ENCODE assay signal across 1 cellular context in genomic region chr6:57822896-57823358, GRCh38.
A peak's percentile ranks its signal among the peaks of the same experiment; 100 is the strongest.
TF ChIP-seq lines count a peak whose summit lies in the region.

No MANE protein-coding gene starts in this region.

TF ChIP-seq in WTC11, 78 proteins besides CTCF, POLR2A, EP300 and RAD21 (continued from another document):
- TF ChIP-seq USF1 (CRISPR knock-in tag; IDR thresholded peaks at IDR 0.05) (no peak), EMX1 (CRISPR knock-in tag; IDR thresholded peaks at IDR 0.05) (peak; percentile 90; the same call in 1 of the 2 replicates), ZMAT4 (CRISPR knock-in tag; IDR thresholded peaks at IDR 0.05) (no peak), ETV6 (CRISPR knock-in tag; IDR thresholded peaks at IDR 0.05) (peak; percentile 74), MAX (CRISPR knock-in tag; IDR thresholded peaks at IDR 0.05) (no peak), MXD4 (CRISPR knock-in tag; IDR thresholded peaks at IDR 0.05; ENCODE audit: borderline replicate concordance) (no peak), CDX4 (CRISPR knock-in tag; IDR thresholded peaks at IDR 0.05; ENCODE audit: borderline replicate concordance) (no peak), CREM (CRISPR knock-in tag; IDR thresholded peaks at IDR 0.05) (no peak), PRRX2 (CRISPR knock-in tag; IDR thresholded peaks at IDR 0.05) (peak; percentile 82), JAZF1 (CRISPR knock-in tag; IDR thresholded peaks at IDR 0.05) (no peak), ZNF396 (CRISPR knock-in tag; IDR thresholded peaks at IDR 0.05; ENCODE audit: borderline replicate concordance) (no peak)
- TF ChIP-seq, protein P1, sequence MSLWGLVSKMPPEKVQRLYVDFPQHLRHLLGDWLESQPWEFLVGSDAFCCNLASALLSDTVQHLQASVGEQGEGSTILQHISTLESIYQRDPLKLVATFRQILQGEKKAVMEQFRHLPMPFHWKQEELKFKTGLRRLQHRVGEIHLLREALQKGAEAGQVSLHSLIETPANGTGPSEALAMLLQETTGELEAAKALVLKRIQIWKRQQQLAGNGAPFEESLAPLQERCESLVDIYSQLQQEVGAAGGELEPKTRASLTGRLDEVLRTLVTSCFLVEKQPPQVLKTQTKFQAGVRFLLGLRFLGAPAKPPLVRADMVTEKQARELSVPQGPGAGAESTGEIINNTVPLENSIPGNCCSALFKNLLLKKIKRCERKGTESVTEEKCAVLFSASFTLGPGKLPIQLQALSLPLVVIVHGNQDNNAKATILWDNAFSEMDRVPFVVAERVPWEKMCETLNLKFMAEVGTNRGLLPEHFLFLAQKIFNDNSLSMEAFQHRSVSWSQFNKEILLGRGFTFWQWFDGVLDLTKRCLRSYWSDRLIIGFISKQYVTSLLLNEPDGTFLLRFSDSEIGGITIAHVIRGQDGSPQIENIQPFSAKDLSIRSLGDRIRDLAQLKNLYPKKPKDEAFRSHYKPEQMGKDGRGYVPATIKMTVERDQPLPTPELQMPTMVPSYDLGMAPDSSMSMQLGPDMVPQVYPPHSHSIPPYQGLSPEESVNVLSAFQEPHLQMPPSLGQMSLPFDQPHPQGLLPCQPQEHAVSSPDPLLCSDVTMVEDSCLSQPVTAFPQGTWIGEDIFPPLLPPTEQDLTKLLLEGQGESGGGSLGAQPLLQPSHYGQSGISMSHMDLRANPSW (CRISPR knock-in tag; conservative IDR thresholded peaks at IDR 0.05; ENCODE audit: low read depth), result no peak
- TF ChIP-seq, protein P2, sequence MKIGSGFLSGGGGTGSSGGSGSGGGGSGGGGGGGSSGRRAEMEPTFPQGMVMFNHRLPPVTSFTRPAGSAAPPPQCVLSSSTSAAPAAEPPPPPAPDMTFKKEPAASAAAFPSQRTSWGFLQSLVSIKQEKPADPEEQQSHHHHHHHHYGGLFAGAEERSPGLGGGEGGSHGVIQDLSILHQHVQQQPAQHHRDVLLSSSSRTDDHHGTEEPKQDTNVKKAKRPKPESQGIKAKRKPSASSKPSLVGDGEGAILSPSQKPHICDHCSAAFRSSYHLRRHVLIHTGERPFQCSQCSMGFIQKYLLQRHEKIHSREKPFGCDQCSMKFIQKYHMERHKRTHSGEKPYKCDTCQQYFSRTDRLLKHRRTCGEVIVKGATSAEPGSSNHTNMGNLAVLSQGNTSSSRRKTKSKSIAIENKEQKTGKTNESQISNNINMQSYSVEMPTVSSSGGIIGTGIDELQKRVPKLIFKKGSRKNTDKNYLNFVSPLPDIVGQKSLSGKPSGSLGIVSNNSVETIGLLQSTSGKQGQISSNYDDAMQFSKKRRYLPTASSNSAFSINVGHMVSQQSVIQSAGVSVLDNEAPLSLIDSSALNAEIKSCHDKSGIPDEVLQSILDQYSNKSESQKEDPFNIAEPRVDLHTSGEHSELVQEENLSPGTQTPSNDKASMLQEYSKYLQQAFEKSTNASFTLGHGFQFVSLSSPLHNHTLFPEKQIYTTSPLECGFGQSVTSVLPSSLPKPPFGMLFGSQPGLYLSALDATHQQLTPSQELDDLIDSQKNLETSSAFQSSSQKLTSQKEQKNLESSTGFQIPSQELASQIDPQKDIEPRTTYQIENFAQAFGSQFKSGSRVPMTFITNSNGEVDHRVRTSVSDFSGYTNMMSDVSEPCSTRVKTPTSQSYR (CRISPR knock-in tag; IDR thresholded peaks at IDR 0.05), result no peak
- TF ChIP-seq, protein P3, sequence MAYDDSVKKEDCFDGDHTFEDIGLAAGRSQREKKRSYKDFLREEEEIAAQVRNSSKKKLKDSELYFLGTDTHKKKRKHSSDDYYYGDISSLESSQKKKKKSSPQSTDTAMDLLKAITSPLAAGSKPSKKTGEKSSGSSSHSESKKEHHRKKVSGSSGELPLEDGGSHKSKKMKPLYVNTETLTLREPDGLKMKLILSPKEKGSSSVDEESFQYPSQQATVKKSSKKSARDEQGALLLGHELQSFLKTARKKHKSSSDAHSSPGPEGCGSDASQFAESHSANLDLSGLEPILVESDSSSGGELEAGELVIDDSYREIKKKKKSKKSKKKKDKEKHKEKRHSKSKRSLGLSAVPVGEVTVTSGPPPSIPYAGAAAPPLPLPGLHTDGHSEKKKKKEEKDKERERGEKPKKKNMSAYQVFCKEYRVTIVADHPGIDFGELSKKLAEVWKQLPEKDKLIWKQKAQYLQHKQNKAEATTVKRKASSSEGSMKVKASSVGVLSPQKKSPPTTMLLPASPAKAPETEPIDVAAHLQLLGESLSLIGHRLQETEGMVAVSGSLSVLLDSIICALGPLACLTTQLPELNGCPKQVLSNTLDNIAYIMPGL (CRISPR knock-in tag; IDR thresholded peaks at IDR 0.05), result 0 out of 2 replicates have a peak, but pooled peaks have one; percentile 60
